ENCODE assay signal across 39 cellular contexts in genomic region chr7:49261928-49262327, GRCh38.
"Had no signal": no experiment of that assay in that cellular context is flagged by ENCODE, and none has a peak within 500 bp of the region (broad histone marks: within the 10 kb centered on the region; RNA-seq: fewer than 3 reads in every experiment).

No MANE protein-coding gene starts in this region.

- H3K9me3 ChIP-seq: adrenal gland, ascending aorta, body of pancreas, breast epithelium had no signal

- ATAC-seq: activated naive CD4-positive, alpha-beta T cell treated with anti-CD3 and anti-CD28 coated beads, Interleukin-2, amount 50 U/mL, for 72 hours; activated naive CD8-positive, alpha-beta T cell treated with anti-CD3 and anti-CD28 coated beads, Interleukin-2, amount 50 U/mL, for 24 hours; activated T-cell treated with anti-CD3 and anti-CD28 coated beads, Interleukin-2, amount 50 U/mL, for 4 hours; activated T-cell treated with anti-CD3 and anti-CD28 coated beads, Interleukin-2, amount 50 U/mL, for 72 hours; activated T-helper 17 cell treated with anti-CD3 and anti-CD28 coated beads, Interleukin-2, amount 50 U/mL, for 72 hours; body of pancreas had no signal

- H3K4me3 ChIP-seq: adrenal gland, ascending aorta, body of pancreas, breast epithelium, cardiac muscle cell had no signal

- DNase-seq: activated effector memory CD4-positive, alpha-beta T cell treated with anti-CD3 and anti-CD28 coated beads, Interleukin-2, amount 50 U/mL, for 16 hours; activated effector memory CD4-positive, alpha-beta T cell treated with Interleukin-2 at 50 U/mL for 16 hours; activated gamma-delta T cell; activated gamma-delta T cell treated with Interleukin-2 at 50 U/mL for 16 hours; activated naive CD4-positive, alpha-beta T cell; activated naive CD4-positive, alpha-beta T cell treated with anti-CD3 and anti-CD28 coated beads for 36 hours; activated naive CD4-positive, alpha-beta T cell treated with anti-CD3 and anti-CD28 coated beads, Interleukin-2, amount 10 ng/mL, durations not matched to agents 7 days and 5 days; activated naive CD4-positive, alpha-beta T cell treated with anti-CD3 and anti-CD28 coated beads, Interleukin-2, amount 50 U/mL, for 16 hours; activated naive CD4-positive, alpha-beta T cell treated with Interleukin-2 at 50 U/mL for 16 hours; activated naive CD8-positive, alpha-beta T cell treated with anti-CD3 and anti-CD28 coated beads for 36 hours; activated naive CD8-positive, alpha-beta T cell treated with anti-CD3 and anti-CD28 coated beads, Interleukin-2, amount 10 ng/mL, durations not matched to agents 7 days and 5 days; activated naive CD8-positive, alpha-beta T cell treated with anti-CD3 and anti-CD28 coated beads, Interleukin-2, amount 50 U/mL, for 24 hours; activated T-cell treated with anti-CD3 and anti-CD28 coated beads, Interleukin-2, amount 50 U/mL, for 24 hours; activated T-cell treated with anti-CD3 and anti-CD28 coated beads, Interleukin-2, amount 50 U/mL, for 4 hours; activated T-cell treated with anti-CD3 and anti-CD28 coated beads, Interleukin-2, amount 50 U/mL, for 48 hours; activated T-cell treated with anti-CD3 and anti-CD28 coated beads, Interleukin-2, amount 50 U/mL, for 72 hours; adrenal gland; amniotic stem cell; amygdala; anterior cingulate cortex; aorta; body of pancreas; brain microvascular endothelial cell; caudate nucleus; central memory CD4-positive, alpha-beta T cell; cerebellar nuclear complex had no signal

- H3K27ac ChIP-seq: adrenal gland, ascending aorta, body of pancreas, brain microvascular endothelial cell, breast epithelium, cardiac muscle cell had no signal

- H3K4me1 ChIP-seq: adrenal gland, ascending aorta, body of pancreas, breast epithelium had no signal

- H3K9me3 Mint-ChIP-seq: activated naive CD4-positive, alpha-beta T cell treated with anti-CD3 and anti-CD28 coated beads for 36 hours; activated naive CD4-positive, alpha-beta T cell treated with anti-CD3 and anti-CD28 coated beads, Interleukin-2, amount 50 U/mL, for 24 hours; activated naive CD8-positive, alpha-beta T cell treated with anti-CD3 and anti-CD28 coated beads for 36 hours; activated naive CD8-positive, alpha-beta T cell treated with anti-CD3 and anti-CD28 coated beads, Interleukin-2, amount 50 U/mL, for 24 hours; activated T-helper 1 cell treated with anti-CD3 and anti-CD28 coated beads, Interleukin-12 subunit alpha, Interleukin-12 subunit beta, Interleukin-2, Interleukin-4 antibody, amounts not matched to agents 30 ng/mL and 10 ng/mL and 1 ng/mL, durations not matched to agents 14 hours and 24 hours and 36 hours; activated T-helper 2 cell treated with anti-CD3 and anti-CD28 coated beads, Interferon-gamma antibody, Interleukin-2, Interleukin-4, amounts not matched to agents 10 μg/mL and 5 μg/mL and 100 μg/mL, durations not matched to agents 14 hours and 24 hours and 36 hours; brain had no signal

- H3K36me3 ChIP-seq: adrenal gland, ascending aorta, brain microvascular endothelial cell, breast epithelium, cardiac muscle cell had no signal

- H3K27me3 ChIP-seq: adrenal gland, ascending aorta, body of pancreas, brain microvascular endothelial cell, breast epithelium, cardiac muscle cell had no signal

- H3K27ac Mint-ChIP-seq: activated naive CD4-positive, alpha-beta T cell treated with anti-CD3 and anti-CD28 coated beads for 36 hours; activated naive CD4-positive, alpha-beta T cell treated with anti-CD3 and anti-CD28 coated beads, Interleukin-2, amount 10 ng/mL, durations not matched to agents 7 days and 5 days; activated naive CD4-positive, alpha-beta T cell treated with anti-CD3 and anti-CD28 coated beads, Interleukin-2, amount 50 U/mL, for 24 hours; activated naive CD4-positive, alpha-beta T cell treated with anti-CD3 and anti-CD28 coated beads, Interleukin-2, amount 50 U/mL, for 72 hours; activated naive CD8-positive, alpha-beta T cell; activated naive CD8-positive, alpha-beta T cell treated with anti-CD3 and anti-CD28 coated beads for 36 hours; activated naive CD8-positive, alpha-beta T cell treated with anti-CD3 and anti-CD28 coated beads, Interleukin-2, amount 10 ng/mL, durations not matched to agents 7 days and 5 days; activated naive CD8-positive, alpha-beta T cell treated with anti-CD3 and anti-CD28 coated beads, Interleukin-2, amount 50 U/mL, for 24 hours; activated T-cell treated with anti-CD3 and anti-CD28 coated beads, Interleukin-2, amount 50 U/mL, for 24 hours; activated T-cell treated with anti-CD3 and anti-CD28 coated beads, Interleukin-2, amount 50 U/mL, for 72 hours; activated T-helper 1 cell treated with anti-CD3 and anti-CD28 coated beads, Interleukin-12 subunit alpha, Interleukin-12 subunit beta, Interleukin-2, Interleukin-4 antibody, amounts not matched to agents 30 ng/mL and 10 ng/mL and 1 ng/mL, durations not matched to agents 14 hours and 24 hours and 36 hours; activated T-helper 17 cell treated with anti-CD3 and anti-CD28 coated beads, Interleukin-2, amount 50 U/mL, for 72 hours; activated T-helper 2 cell treated with anti-CD3 and anti-CD28 coated beads, Interferon-gamma antibody, Interleukin-2, Interleukin-4, amounts not matched to agents 10 μg/mL and 5 μg/mL and 100 μg/mL, durations not matched to agents 14 hours and 24 hours and 36 hours; brain had no signal

- H3K4me1 Mint-ChIP-seq: activated naive CD4-positive, alpha-beta T cell treated with anti-CD3 and anti-CD28 coated beads, Interleukin-2, amount 10 ng/mL, durations not matched to agents 7 days and 5 days; activated naive CD4-positive, alpha-beta T cell treated with anti-CD3 and anti-CD28 coated beads, Interleukin-2, amount 50 U/mL, for 24 hours; activated naive CD8-positive, alpha-beta T cell treated with anti-CD3 and anti-CD28 coated beads for 36 hours; activated naive CD8-positive, alpha-beta T cell treated with anti-CD3 and anti-CD28 coated beads, Interleukin-2, amount 10 ng/mL, durations not matched to agents 7 days and 5 days; activated naive CD8-positive, alpha-beta T cell treated with anti-CD3 and anti-CD28 coated beads, Interleukin-2, amount 50 U/mL, for 24 hours; activated T-helper 17 cell treated with anti-CD3 and anti-CD28 coated beads, Interleukin-2, amount 50 U/mL, for 72 hours; central memory CD8-positive, alpha-beta T cell had no signal

- H3K27me3 Mint-ChIP-seq: activated naive CD4-positive, alpha-beta T cell treated with anti-CD3 and anti-CD28 coated beads, Interleukin-2, amount 10 ng/mL, durations not matched to agents 7 days and 5 days; activated naive CD4-positive, alpha-beta T cell treated with anti-CD3 and anti-CD28 coated beads, Interleukin-2, amount 50 U/mL, for 24 hours; activated naive CD8-positive, alpha-beta T cell; activated naive CD8-positive, alpha-beta T cell treated with anti-CD3 and anti-CD28 coated beads for 36 hours; activated naive CD8-positive, alpha-beta T cell treated with anti-CD3 and anti-CD28 coated beads, Interleukin-2, amount 10 ng/mL, durations not matched to agents 7 days and 5 days; activated naive CD8-positive, alpha-beta T cell treated with anti-CD3 and anti-CD28 coated beads, Interleukin-2, amount 50 U/mL, for 24 hours; activated T-cell treated with anti-CD3 and anti-CD28 coated beads, Interleukin-2, amount 50 U/mL, for 24 hours; activated T-helper 17 cell treated with anti-CD3 and anti-CD28 coated beads, Interleukin-2, amount 50 U/mL, for 72 hours; brain; central memory CD8-positive, alpha-beta T cell had no signal

- H3K36me3 Mint-ChIP-seq: activated naive CD4-positive, alpha-beta T cell treated with anti-CD3 and anti-CD28 coated beads, Interleukin-2, amount 10 ng/mL, durations not matched to agents 7 days and 5 days; activated naive CD4-positive, alpha-beta T cell treated with anti-CD3 and anti-CD28 coated beads, Interleukin-2, amount 50 U/mL, for 24 hours; activated naive CD4-positive, alpha-beta T cell treated with anti-CD3 and anti-CD28 coated beads, Interleukin-2, amount 50 U/mL, for 72 hours; activated naive CD8-positive, alpha-beta T cell; activated naive CD8-positive, alpha-beta T cell treated with anti-CD3 and anti-CD28 coated beads for 36 hours; activated naive CD8-positive, alpha-beta T cell treated with anti-CD3 and anti-CD28 coated beads, Interleukin-2, amount 10 ng/mL, durations not matched to agents 7 days and 5 days; brain had no signal

- FAIRE-seq: astrocyte, bronchial epithelial cell had no signal

- H3K4me3 Mint-ChIP-seq: activated naive CD4-positive, alpha-beta T cell treated with anti-CD3 and anti-CD28 coated beads for 36 hours; activated naive CD4-positive, alpha-beta T cell treated with anti-CD3 and anti-CD28 coated beads, Interleukin-2, amount 10 ng/mL, durations not matched to agents 7 days and 5 days; activated naive CD4-positive, alpha-beta T cell treated with anti-CD3 and anti-CD28 coated beads, Interleukin-2, amount 50 U/mL, for 24 hours; activated naive CD8-positive, alpha-beta T cell; activated naive CD8-positive, alpha-beta T cell treated with anti-CD3 and anti-CD28 coated beads for 36 hours; activated naive CD8-positive, alpha-beta T cell treated with anti-CD3 and anti-CD28 coated beads, Interleukin-2, amount 10 ng/mL, durations not matched to agents 7 days and 5 days; activated naive CD8-positive, alpha-beta T cell treated with anti-CD3 and anti-CD28 coated beads, Interleukin-2, amount 50 U/mL, for 24 hours; activated T-cell treated with anti-CD3 and anti-CD28 coated beads, Interleukin-2, amount 50 U/mL, for 24 hours; activated T-cell treated with anti-CD3 and anti-CD28 coated beads, Interleukin-2, amount 50 U/mL, for 4 hours; activated T-cell treated with anti-CD3 and anti-CD28 coated beads, Interleukin-2, amount 50 U/mL, for 72 hours; activated T-helper 1 cell treated with anti-CD3 and anti-CD28 coated beads, Interleukin-12 subunit alpha, Interleukin-12 subunit beta, Interleukin-2, Interleukin-4 antibody, amounts not matched to agents 30 ng/mL and 10 ng/mL and 1 ng/mL, durations not matched to agents 14 hours and 24 hours and 36 hours; activated T-helper 17 cell treated with anti-CD3 and anti-CD28 coated beads, Interleukin-2, amount 50 U/mL, for 72 hours; brain; central memory CD8-positive, alpha-beta T cell had no signal
